ENCODE assay signal across 1 cellular context in genomic region chr3:134028486-134029255, GRCh38.
TF ChIP-seq lines count a peak whose summit lies in the region.

No MANE protein-coding gene starts in this region.

TF ChIP-seq in HepG2, 621 proteins besides CTCF, POLR2A, EP300 and RAD21 (continued from another document):
- no peak for TF ChIP-seq CSRNP1 (CRISPR knock-in tag; IDR thresholded peaks at IDR 0.05)
- TF ChIP-seq SP140L (CRISPR knock-in tag; IDR thresholded peaks at IDR 0.05; ENCODE audit: borderline replicate concordance), result no peak
- TF ChIP-seq ZNF33A (CRISPR knock-in tag; IDR thresholded peaks at IDR 0.05; ENCODE audit: borderline replicate concordance), result no peak
- no peak for TF ChIP-seq ZNF205 (CRISPR knock-in tag; IDR thresholded peaks at IDR 0.05)
- 0 out of 2 replicates have a peak, but pooled peaks have one; percentile 6 for TF ChIP-seq MAX (IDR thresholded peaks at IDR 0.05)
- TF ChIP-seq ZSCAN12 (CRISPR knock-in tag; IDR thresholded peaks at IDR 0.05), result no peak
- no peak for TF ChIP-seq FLYWCH1 (CRISPR knock-in tag; IDR thresholded peaks at IDR 0.05)
- TF ChIP-seq ZNF501 (CRISPR knock-in tag; IDR thresholded peaks at IDR 0.05), result no peak
- TF ChIP-seq PCBP1 (IDR thresholded peaks at IDR 0.05; ENCODE audit: borderline replicate concordance, low read depth, low read length), result no peak
- TF ChIP-seq IKZF4 (CRISPR knock-in tag; IDR thresholded peaks at IDR 0.05; ENCODE audit: borderline replicate concordance, low read depth, not compliant biosample characterization), result no peak
- 0 out of 2 replicates have a peak, but pooled peaks have one; percentile 27 for TF ChIP-seq HOXA9 (CRISPR knock-in tag; IDR thresholded peaks at IDR 0.05; ENCODE audit: borderline replicate concordance)
TF ChIP-seq in HepG2: peak in this region for 2.
